ENCODE assay signal across 24 cellular contexts in genomic region chr1:54271341-54271740, GRCh38.
DNase-seq lines count a peak whose midpoint lies in the region; ATAC-seq, FAIRE-seq and TF ChIP-seq lines count a peak whose summit lies in the region.
"Had no signal": no experiment of that assay in that cellular context is flagged by ENCODE, and none has a peak within 500 bp of the region (broad histone marks: within the 10 kb centered on the region; RNA-seq: fewer than 3 reads in every experiment).

No MANE protein-coding gene starts in this region.

- no peak overlapping the region for H2AFZ ChIP-seq in astrocyte (ENCODE audit: low read depth, low read length)

- H3K4me1 Mint-ChIP-seq in activated CD4-positive, alpha-beta T cell treated with anti-CD3 and anti-CD28 coated beads, Interleukin-2, amount 10 ng/mL, durations not matched to agents 7 days and 5 days = peaks cover 22% of the 10 kb centered on the region
- peaks cover 45% of the 10 kb centered on the region for H3K4me1 Mint-ChIP-seq in astrocyte (ENCODE audit: low read depth, unreplicated experiment)
- H3K4me1 Mint-ChIP-seq in mesothelial cell of epicardium = peaks cover 52% of the 10 kb centered on the region

- H3K27me3 ChIP-seq in astrocyte (ENCODE audit: insufficient read depth, low read length) = no peaks in the 10 kb centered on the region
- H3K27me3 ChIP-seq in tibial nerve = no peaks in the 10 kb centered on the region
- H3K27me3 ChIP-seq: cardiac muscle cell, upper lobe of right lung had no signal

- H3K36me3 Mint-ChIP-seq in activated CD4-positive, alpha-beta T cell treated with anti-CD3 and anti-CD28 coated beads, Interleukin-2, amount 10 ng/mL, durations not matched to agents 7 days and 5 days (ENCODE audit: low read depth) = peaks cover 2% of the 10 kb centered on the region
- H3K36me3 Mint-ChIP-seq in astrocyte (ENCODE audit: low read depth, unreplicated experiment) = peaks cover 5% of the 10 kb centered on the region
- H3K36me3 Mint-ChIP-seq in mesothelial cell of epicardium = no peaks in the 10 kb centered on the region
- H3K36me3 Mint-ChIP-seq: natural killer cell treated with Interleukin-12 subunit alpha and Interleukin-12 subunit beta and Interleukin-15 and Interleukin-18, amount 100 ng/mL, for 72 hours had no signal

- H3K27me3 Mint-ChIP-seq in activated CD4-positive, alpha-beta T cell treated with anti-CD3 and anti-CD28 coated beads, Interleukin-2, amount 10 ng/mL, durations not matched to agents 7 days and 5 days = no peaks in the 10 kb centered on the region
- H3K27me3 Mint-ChIP-seq in astrocyte (ENCODE audit: low read depth, unreplicated experiment) (no peaks in the 10 kb centered on the region), mesothelial cell of epicardium (ENCODE audit: low read depth) (no peaks in the 10 kb centered on the region)
- H3K27me3 Mint-ChIP-seq: natural killer cell treated with Interleukin-12 subunit alpha and Interleukin-12 subunit beta and Interleukin-15 and Interleukin-18, amount 100 ng/mL, for 72 hours; stimulated activated naive CD8-positive, alpha-beta T cell treated with anti-CD3 and anti-CD28 coated beads, Interleukin-15, Interleukin-2, amounts not matched to agents 100 ng/mL and 50 ng/mL, for 24 hours had no signal

- FAIRE-seq in astrocyte (lab: Jason Lieb, UNC) = no peak
- FAIRE-seq: frontal cortex, H54 had no signal

- H3K79me2 ChIP-seq in astrocyte (ENCODE audit: insufficient read depth, low read length) = peaks cover 7% of the 10 kb centered on the region

- CTCF ChIA-PET in activated CD4-positive, alpha-beta T cell treated with anti-CD3 and anti-CD28 coated beads, Interleukin-2, amount 10 ng/mL, durations not matched to agents 7 days and 5 days (lab: Charles Lee) = no interaction called here

- peak overlapping the region; percentile 57 for H3K27ac Mint-ChIP-seq in activated CD4-positive, alpha-beta T cell treated with anti-CD3 and anti-CD28 coated beads, Interleukin-2, amount 10 ng/mL, durations not matched to agents 7 days and 5 days
- peak overlapping the region; percentile 53 for H3K27ac Mint-ChIP-seq in astrocyte (ENCODE audit: unreplicated experiment)
- peak overlapping the region; percentile 89 for H3K27ac Mint-ChIP-seq in mesothelial cell of epicardium
- H3K27ac Mint-ChIP-seq: stimulated activated naive CD8-positive, alpha-beta T cell treated with anti-CD3 and anti-CD28 coated beads, Interleukin-15, Interleukin-2, amounts not matched to agents 100 ng/mL and 50 ng/mL, for 24 hours had no signal

- TF ChIP-seq EP300 in tibial nerve (IDR thresholded peaks at IDR 0.05) = no peak

- H3K9me3 ChIP-seq in astrocyte (ENCODE audit: insufficient read depth, low read depth, low read length) (no peaks in the 10 kb centered on the region), tibial nerve (no peaks in the 10 kb centered on the region)
- H3K9me3 ChIP-seq: upper lobe of right lung had no signal

- H3K4me1 ChIP-seq in astrocyte (ENCODE audit: insufficient read depth, low read length) = peaks cover 46% of the 10 kb centered on the region
- peaks cover 13 to 96% (median 58%) of the 10 kb centered on the region in 4 donors for H3K4me1 ChIP-seq in tibial nerve

- 63 to 64% methylated on average over 9 of the region's 10 CpGs for WGBS in tibial nerve, 2 donors

- no peak overlapping the region for H3K4me3 Mint-ChIP-seq in activated CD4-positive, alpha-beta T cell treated with anti-CD3 and anti-CD28 coated beads, Interleukin-2, amount 10 ng/mL, durations not matched to agents 7 days and 5 days
- H3K4me3 Mint-ChIP-seq in astrocyte (ENCODE audit: unreplicated experiment) = no peak overlapping the region
- no peak overlapping the region for H3K4me3 Mint-ChIP-seq in mesothelial cell of epicardium
- H3K4me3 Mint-ChIP-seq: natural killer cell treated with Interleukin-12 subunit alpha and Interleukin-12 subunit beta and Interleukin-15 and Interleukin-18, amount 100 ng/mL, for 72 hours; stimulated activated naive CD8-positive, alpha-beta T cell treated with anti-CD3 and anti-CD28 coated beads, Interleukin-15, Interleukin-2, amounts not matched to agents 100 ng/mL and 50 ng/mL, for 24 hours had no signal

- H3K4me3 ChIP-seq in astrocyte (ENCODE audit: insufficient read depth, low read depth, low read length) (no peak overlapping the region), tibial nerve (no peak overlapping the region)
- H3K4me3 ChIP-seq: cardiac muscle cell, upper lobe of right lung had no signal

- no peak overlapping the region for H3K4me2 ChIP-seq in astrocyte (ENCODE audit: low read length)
- H3K4me2 ChIP-seq: KMS-11 had no signal

- DNase-seq in activated CD4-positive, alpha-beta T cell treated with anti-CD3 and anti-CD28 coated beads, Interleukin-2, amount 10 ng/mL, durations not matched to agents 7 days and 5 days = no peak
- no peak for DNase-seq in activated CD4-positive, alpha-beta T cell treated with anti-CD3 and anti-CD28 coated beads, Interleukin-2, amount 50 U/mL, for 1 hour
- DNase-seq in astrocyte (ENCODE audit: low read depth) (no peak), mesothelial cell of epicardium (ENCODE audit: low spot score in 2 of 2, unreplicated experiment in 2 of 2) (no peak), tibial nerve (ENCODE audit: low spot score in 2 of 2) (no peak), NCI-H2196 treated with DMSO at 0.1 percent for 48 hours (lab: John Stamatoyannopoulos, UW; ENCODE audit: unreplicated experiment) (no peak), OCI-M2 (lab: John Stamatoyannopoulos, UW; ENCODE audit: unreplicated experiment) (no peak)
- DNase-seq: activated CD4-positive, alpha-beta T cell treated with anti-CD3 and anti-CD28 coated beads, Interleukin-2, amount 50 U/mL, for 48 hours; activated gamma-delta T cell treated with Interleukin-2 at 50 U/mL for 16 hours; COR-L47; DMS79 treated with DMSO at 0.1 percent for 48 hours; effector CD4-positive, alpha-beta T cell; NCI-H1930; posterior cingulate gyrus; stimulated activated CD4-positive, alpha-beta T cell treated with anti-CD3 and anti-CD28 coated beads, Interleukin-1b, Interleukin-23, amount 100 ng/mL, for 48 hours; upper lobe of right lung; WERI-Rb-1 had no signal

- TF ChIP-seq CTCF in astrocyte (IDR thresholded peaks at IDR 0.05; ENCODE audit: insufficient read depth, low read depth, low read length) (no peak), mesothelial cell of epicardium (IDR thresholded peaks at IDR 0.05; ENCODE audit: unreplicated experiment) (no peak), tibial nerve (IDR thresholded peaks at IDR 0.05) (no peak)

- TF ChIP-seq POLR2A in tibial nerve (IDR thresholded peaks at IDR 0.05) = no peak

- H3K36me3 ChIP-seq in astrocyte (ENCODE audit: insufficient read depth, low read length) (no peaks in the 10 kb centered on the region), tibial nerve (no peaks in the 10 kb centered on the region)
- H3K36me3 ChIP-seq: cardiac muscle cell, upper lobe of right lung had no signal

- H3K9ac ChIP-seq in astrocyte (ENCODE audit: low read length) = no peak overlapping the region
- H3K9ac ChIP-seq: KMS-11 had no signal

- no peaks in the 10 kb centered on the region for H3K9me3 Mint-ChIP-seq in activated CD4-positive, alpha-beta T cell treated with anti-CD3 and anti-CD28 coated beads, Interleukin-2, amount 10 ng/mL, durations not matched to agents 7 days and 5 days
- H3K9me3 Mint-ChIP-seq in astrocyte (ENCODE audit: unreplicated experiment) = no peaks in the 10 kb centered on the region
- H3K9me3 Mint-ChIP-seq in mesothelial cell of epicardium = no peaks in the 10 kb centered on the region
- H3K9me3 Mint-ChIP-seq: natural killer cell treated with Interleukin-12 subunit alpha and Interleukin-12 subunit beta and Interleukin-15 and Interleukin-18, amount 100 ng/mL, for 72 hours; stimulated activated naive CD8-positive, alpha-beta T cell treated with anti-CD3 and anti-CD28 coated beads, Interleukin-15, Interleukin-2, amounts not matched to agents 100 ng/mL and 50 ng/mL, for 24 hours had no signal

- no peak for ATAC-seq in HG03432 (IDR thresholded peaks at IDR 0.05; ENCODE audit: unreplicated experiment)
- ATAC-seq: natural killer cell treated with Interleukin-12 subunit alpha and Interleukin-12 subunit beta and Interleukin-15 and Interleukin-18, amount 100 ng/mL, for 72 hours; upper lobe of right lung had no signal

- H3K27ac ChIP-seq in astrocyte (ENCODE audit: low read depth, low read length) = no peak overlapping the region
- peak overlapping the region; percentile 82 to 98 (median 94) for H3K27ac ChIP-seq in tibial nerve
- H3K27ac ChIP-seq: cardiac muscle cell, KMS-11 had no signal

- POLR2A ChIA-PET in activated CD4-positive, alpha-beta T cell treated with anti-CD3 and anti-CD28 coated beads, Interleukin-2, amount 10 ng/mL, durations not matched to agents 7 days and 5 days (lab: Charles Lee) = interaction anchor here (0.6 kb wide), 1 partner anchor 234 kb away, joined by 3 read pairs; no protein-coding TSS in a partner anchor

- peaks cover 72% of the 10 kb centered on the region for H4K20me1 ChIP-seq in astrocyte (ENCODE audit: insufficient read depth, low read length)
